ENCODE assay signal across 20 cellular contexts in the genomic region with DNA sequence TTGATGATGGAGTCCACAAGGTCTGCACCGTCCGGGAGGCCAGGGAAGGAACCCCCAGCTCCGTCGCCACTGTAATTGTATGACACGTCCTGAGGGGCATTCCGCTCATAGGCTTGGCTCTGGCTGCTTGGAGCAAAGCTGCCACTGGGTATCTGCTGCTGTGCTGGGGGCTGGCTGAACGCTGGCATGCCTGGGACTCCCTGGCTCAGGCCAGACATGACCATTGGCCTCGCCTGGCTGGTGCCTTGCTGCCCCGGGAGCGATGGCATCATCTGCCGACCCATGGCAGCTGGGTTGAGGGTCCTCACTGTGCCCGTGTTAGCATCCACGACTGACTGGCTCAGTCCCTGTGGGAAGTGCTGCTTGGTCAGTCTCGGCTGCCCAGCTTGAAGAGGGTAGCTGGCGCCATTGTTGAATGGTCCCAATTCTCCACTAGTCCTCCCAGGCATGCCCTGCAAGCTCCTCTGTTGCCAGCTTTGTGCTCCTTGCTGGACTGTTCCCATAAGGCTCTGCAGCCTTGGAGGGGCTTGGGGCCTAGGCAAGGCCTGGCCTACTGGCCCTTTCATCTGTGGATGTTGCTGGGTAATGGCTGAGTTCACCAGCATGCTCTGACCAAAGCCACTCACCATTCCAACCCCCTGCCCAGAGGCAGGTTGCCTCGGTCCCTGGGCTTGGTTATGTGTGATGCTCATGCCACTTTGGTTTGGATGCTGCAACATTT.
"Had no signal": no experiment of that assay in that cellular context is flagged by ENCODE, and none has a peak within 500 bp of the region (broad histone marks: within the 10 kb centered on the region; RNA-seq: fewer than 3 reads in every experiment).

No MANE protein-coding gene starts in this region.

- H3K27ac ChIP-seq: breast epithelium, epithelial cell of prostate, neutrophil, SK-N-MC, WERI-Rb-1 had no signal

- H3K27me3 ChIP-seq: breast epithelium, neutrophil had no signal

- ATAC-seq: activated CD4-positive, CD25-positive, alpha-beta regulatory T cell treated with anti-CD3 and anti-CD28 coated beads, Interleukin-2, amount 50 U/mL, for 24 hours; T-helper 17 cell had no signal

- DNase-seq: activated CD4-positive, alpha-beta memory T cell treated with anti-CD3 and anti-CD28 coated beads, Interleukin-2, amount 10 ng/mL, durations not matched to agents 7 days and 5 days; activated CD4-positive, alpha-beta T cell treated with anti-CD3 and anti-CD28 coated beads for 48 hours; activated CD8-positive, alpha-beta memory T cell treated with anti-CD3 and anti-CD28 coated beads, Interleukin-2, amount 50 U/mL, for 48 hours; activated gamma-delta T cell treated with Interleukin-2 at 50 U/mL for 16 hours; activated naive CD4-positive, alpha-beta T cell treated with anti-CD3 and anti-CD28 coated beads, Interleukin-2, amount 50 U/mL, for 16 hours; activated T-cell treated with anti-CD3 and anti-CD28 coated beads, Interleukin-2, amount 50 U/mL, for 24 hours; amniotic stem cell; endodermal cell; mammary epithelial cell; stimulated activated CD4-positive, alpha-beta T cell treated with anti-CD3 and anti-CD28 coated beads, Interleukin-4, amount 100 ng/mL, for 1 hour; substantia nigra; SW 1271; T-helper 17 cell; T1000; WERI-Rb-1 had no signal

- H3K4me1 ChIP-seq: breast epithelium had no signal

- H3K9me3 ChIP-seq: breast epithelium, neutrophil had no signal

- H3K36me3 ChIP-seq: WERI-Rb-1 had no signal

- H3K4me3 ChIP-seq: breast epithelium, SK-N-MC had no signal
